In genomic region chr20:5069141-5069806, GRCh38 we compare ENCODE assay signal across 15 cellular contexts.
"Had no signal": no experiment of that assay in that cellular context is flagged by ENCODE, and none has a peak within 500 bp of the region (broad histone marks: within the 10 kb centered on the region; RNA-seq: fewer than 3 reads in every experiment).

No MANE protein-coding gene starts in this region.

- H3K4me1 ChIP-seq: parathyroid adenoma had no signal

- H3K36me3 ChIP-seq: brain microvascular endothelial cell, thyroid gland had no signal

- H3K36me3 Mint-ChIP-seq: activated CD8-positive, alpha-beta memory T cell treated with anti-CD3 and anti-CD28 coated beads, Interleukin-2, amount 10 ng/mL, durations not matched to agents 7 days and 5 days; naive B cell; stimulated activated naive B cell treated with anti-CD40 and anti-IgM and Interleukin-4, amounts not matched to agents 10 μg/mL and 1 μg/mL and 100 μg/mL, for 72 hours had no signal

- H3K27ac ChIP-seq: brain microvascular endothelial cell, parathyroid adenoma, thyroid gland had no signal

- H3K9ac ChIP-seq: parathyroid adenoma had no signal

- H3K9me3 ChIP-seq: thyroid gland had no signal

- H3K27ac Mint-ChIP-seq: activated CD8-positive, alpha-beta memory T cell treated with anti-CD3 and anti-CD28 coated beads, Interleukin-2, amount 10 ng/mL, durations not matched to agents 7 days and 5 days; activated naive CD8-positive, alpha-beta T cell; activated T-cell treated with anti-CD3 and anti-CD28 coated beads, Interleukin-2, amount 50 U/mL, for 24 hours; stimulated activated naive B cell treated with anti-CD40 and anti-IgM and Interleukin-4, amounts not matched to agents 10 μg/mL and 1 μg/mL and 100 μg/mL, for 72 hours had no signal

- H3K9me3 Mint-ChIP-seq: activated T-cell treated with anti-CD3 and anti-CD28 coated beads, Interleukin-2, amount 50 U/mL, for 24 hours; naive B cell had no signal

- H3K79me2 ChIP-seq: parathyroid adenoma had no signal

- H3K27me3 Mint-ChIP-seq: activated CD8-positive, alpha-beta memory T cell treated with anti-CD3 and anti-CD28 coated beads, Interleukin-2, amount 10 ng/mL, durations not matched to agents 7 days and 5 days; activated naive CD8-positive, alpha-beta T cell; activated T-cell treated with anti-CD3 and anti-CD28 coated beads, Interleukin-2, amount 50 U/mL, for 24 hours; naive B cell; stimulated activated naive B cell treated with anti-CD40 and anti-IgM and Interleukin-4, amounts not matched to agents 10 μg/mL and 1 μg/mL and 100 μg/mL, for 72 hours had no signal

- H3K4me3 ChIP-seq: thyroid gland had no signal

- ATAC-seq: activated CD8-positive, alpha-beta memory T cell treated with anti-CD3 and anti-CD28 coated beads, Interleukin-2, amount 10 ng/mL, durations not matched to agents 7 days and 5 days; left lobe of liver had no signal

- DNase-seq: activated CD8-positive, alpha-beta memory T cell treated with anti-CD3 and anti-CD28 coated beads, Interleukin-2, amount 10 ng/mL, durations not matched to agents 7 days and 5 days; activated gamma-delta T cell treated with Interleukin-2 at 50 U/mL for 16 hours; activated T-cell treated with anti-CD3 and anti-CD28 coated beads, Interleukin-2, amount 50 U/mL, for 24 hours; brain microvascular endothelial cell; cortex of kidney; effector CD8-positive, alpha-beta T cell; foreskin fibroblast; hippocampal formation; mammary epithelial cell; naive B cell; stimulated activated naive B cell treated with anti-CD40 and anti-IgM and Interleukin-4, amounts not matched to agents 10 μg/mL and 1 μg/mL and 100 μg/mL, for 72 hours; thyroid gland had no signal

- H3K27me3 ChIP-seq: brain microvascular endothelial cell, thyroid gland had no signal

- H3K4me3 Mint-ChIP-seq: activated CD8-positive, alpha-beta memory T cell treated with anti-CD3 and anti-CD28 coated beads, Interleukin-2, amount 10 ng/mL, durations not matched to agents 7 days and 5 days; activated naive CD8-positive, alpha-beta T cell; activated T-cell treated with anti-CD3 and anti-CD28 coated beads, Interleukin-2, amount 50 U/mL, for 24 hours; naive B cell; stimulated activated naive B cell treated with anti-CD40 and anti-IgM and Interleukin-4, amounts not matched to agents 10 μg/mL and 1 μg/mL and 100 μg/mL, for 72 hours had no signal

- H2AFZ ChIP-seq: parathyroid adenoma had no signal
